In genomic region chr12:26128180-26128579, GRCh38 we compare ENCODE assay signal across 16 cellular contexts. TPM values are rescaled to one million over a fixed set of nuclear protein-coding genes. Genes with fewer than 3 reads are reported as not detected.
DNase-seq lines count a peak whose midpoint lies in the region; TF ChIP-seq lines count a peak whose summit lies in the region.
"Had no signal": no experiment of that assay in that cellular context is flagged by ENCODE, and none has a peak within 500 bp of the region (broad histone marks: within the 10 kb centered on the region; RNA-seq: fewer than 3 reads in every experiment).

No MANE protein-coding gene starts in this region.

- H3K4me1 Mint-ChIP-seq in MCF 10A (ENCODE audit: insufficient read depth, unreplicated experiment) (peaks cover 19% of the 10 kb centered on the region), type B pancreatic cell (ENCODE audit: unreplicated experiment) (peaks cover 7% of the 10 kb centered on the region)
- peaks cover 31% of the 10 kb centered on the region for H3K4me1 Mint-ChIP-seq in activated T-helper 1 cell treated with anti-CD3 and anti-CD28 coated beads, Interleukin-12 subunit alpha, Interleukin-12 subunit beta, Interleukin-2, Interleukin-4 antibody, amounts not matched to agents 30 ng/mL and 10 ng/mL and 1 ng/mL, durations not matched to agents 14 hours and 24 hours and 36 hours (ENCODE audit: low read depth)
- peaks cover 14% of the 10 kb centered on the region for H3K4me1 Mint-ChIP-seq in T-helper 2 cell treated with Interferon-gamma antibody and Interleukin-4, amounts not matched to agents 5 μg/mL and 100 μg/mL, for 36 hours (ENCODE audit: low read depth)

- H3K27me3 Mint-ChIP-seq in MCF 10A (ENCODE audit: insufficient read depth, unreplicated experiment) (peaks cover 10% of the 10 kb centered on the region), type B pancreatic cell (peaks cover 98% of the 10 kb centered on the region)
- H3K27me3 Mint-ChIP-seq in activated T-helper 1 cell treated with anti-CD3 and anti-CD28 coated beads, Interleukin-12 subunit alpha, Interleukin-12 subunit beta, Interleukin-2, Interleukin-4 antibody, amounts not matched to agents 30 ng/mL and 10 ng/mL and 1 ng/mL, durations not matched to agents 14 hours and 24 hours and 36 hours (ENCODE audit: insufficient read depth): peaks cover 70% of the 10 kb centered on the region
- H3K27me3 Mint-ChIP-seq in T-helper 2 cell treated with Interferon-gamma antibody and Interleukin-4, amounts not matched to agents 5 μg/mL and 100 μg/mL, for 36 hours (ENCODE audit: low read depth): peaks cover 83% of the 10 kb centered on the region

- intact Hi-C loops in breast epithelium (cut with DNase I; ENCODE audit: low total_unique reads) (loop anchor here (10.0 kb wide), 1 partner anchor 157 kb away; no protein-coding TSS in a partner anchor), MCF 10A (cut with micrococcal nuclease) (loop anchor here (5.0 kb wide), 1 partner anchor 59 kb away; no protein-coding TSS in a partner anchor)
- intact Hi-C loops in activated T-helper 1 cell treated with anti-CD3 and anti-CD28 coated beads, Interleukin-12 subunit alpha, Interleukin-12 subunit beta, Interleukin-2, Interleukin-4 antibody, amounts not matched to agents 30 ng/mL and 10 ng/mL and 1 ng/mL, durations not matched to agents 14 hours and 24 hours and 36 hours (cut with micrococcal nuclease): loop anchor here (5.0 to 10.0 kb wide), 3 partner anchors 344 to 1847 kb away; partner anchors contain the start of genes BMAL2 and PTHLH

- H3K4me1 ChIP-seq in breast epithelium: peaks cover 0 to 5% of the 10 kb centered on the region in 2 donors

- POLR2A ChIA-PET in MCF 10A (lab: Yijun Ruan, JAX): interaction anchor here (0.7 to 2.4 kb wide), 9 partner anchors 20 to 553 kb away, joined by 3 to 23 read pairs (median 3); no protein-coding TSS in a partner anchor

- TF ChIP-seq POLR2A in breast epithelium (IDR thresholded peaks at IDR 0.05): no peak

- CTCF ChIA-PET in MCF 10A (lab: Yijun Ruan, JAX): interaction anchor here (0.6 to 2.2 kb wide), 8 partner anchors 9 to 524 kb away, joined by 3 to 9 read pairs (median 4); no protein-coding TSS in a partner anchor

- H3K9me3 ChIP-seq in breast epithelium: no peaks in the 10 kb centered on the region

- peak overlapping the region; percentile 0 to 99 for H3K27ac ChIP-seq in breast epithelium

- H3K9me3 Mint-ChIP-seq in MCF 10A (ENCODE audit: unreplicated experiment): no peaks in the 10 kb centered on the region
- no peaks in the 10 kb centered on the region for H3K9me3 Mint-ChIP-seq in type B pancreatic cell
- H3K9me3 Mint-ChIP-seq in activated T-helper 1 cell treated with anti-CD3 and anti-CD28 coated beads, Interleukin-12 subunit alpha, Interleukin-12 subunit beta, Interleukin-2, Interleukin-4 antibody, amounts not matched to agents 30 ng/mL and 10 ng/mL and 1 ng/mL, durations not matched to agents 14 hours and 24 hours and 36 hours: no peaks in the 10 kb centered on the region
- no peaks in the 10 kb centered on the region for H3K9me3 Mint-ChIP-seq in T-helper 2 cell treated with Interferon-gamma antibody and Interleukin-4, amounts not matched to agents 5 μg/mL and 100 μg/mL, for 36 hours

- no peak for DNase-seq in breast epithelium (ENCODE audit: low spot score in 2 of 2)
- DNase-seq in MCF 10A (ENCODE audit: unreplicated experiment): no peak
- peak; percentile 12 to 82 for DNase-seq in NCI-H446 (lab: John Stamatoyannopoulos, UW)
- DNase-seq in fibroblast of gingiva (ENCODE audit: low read depth): peak; percentile 50
- no peak for DNase-seq in type B pancreatic cell (ENCODE audit: extremely low spot score, unreplicated experiment)
- no peak for DNase-seq in activated T-helper 1 cell treated with anti-CD3 and anti-CD28 coated beads, Interleukin-12 subunit alpha, Interleukin-12 subunit beta, Interleukin-2, Interleukin-4 antibody, amounts not matched to agents 30 ng/mL and 10 ng/mL and 1 ng/mL, durations not matched to agents 14 hours and 24 hours and 36 hours (ENCODE audit: low spot score)
- no peak for DNase-seq in T-helper 2 cell treated with Interferon-gamma antibody and Interleukin-4, amounts not matched to agents 5 μg/mL and 100 μg/mL, for 36 hours (ENCODE audit: low spot score)
- no peak for DNase-seq in pons (ENCODE audit: low spot score)
- DNase-seq: 8988T; DMS79; IMR-90; NCI-H146; NCI-H2227 treated with DMSO at 0.1 percent for 48 hours; NCI-H69; NK-92 treated with Interleukin-12 subunit alpha and Interleukin-12 subunit beta, amount 100 ng/mL, for 24 hours; OCI-M1 had no signal

- TF ChIP-seq CTCF in breast epithelium (IDR thresholded peaks at IDR 0.05) (no peak), MCF 10A (IDR thresholded peaks at IDR 0.05; ENCODE audit: unreplicated experiment) (no peak), type B pancreatic cell (conservative IDR thresholded peaks at IDR 0.05) (no peak)

- H3K36me3 ChIP-seq in breast epithelium: no peaks in the 10 kb centered on the region

- H3K4me3 ChIP-seq in breast epithelium: no peak overlapping the region

- no peak overlapping the region for H3K27ac Mint-ChIP-seq in MCF 10A (ENCODE audit: low read depth, unreplicated experiment)
- H3K27ac Mint-ChIP-seq in type B pancreatic cell: no peak overlapping the region
- H3K27ac Mint-ChIP-seq in activated T-helper 1 cell treated with anti-CD3 and anti-CD28 coated beads, Interleukin-12 subunit alpha, Interleukin-12 subunit beta, Interleukin-2, Interleukin-4 antibody, amounts not matched to agents 30 ng/mL and 10 ng/mL and 1 ng/mL, durations not matched to agents 14 hours and 24 hours and 36 hours: no peak overlapping the region
- H3K27ac Mint-ChIP-seq in T-helper 2 cell treated with Interferon-gamma antibody and Interleukin-4, amounts not matched to agents 5 μg/mL and 100 μg/mL, for 36 hours: no peak overlapping the region

- H3K4me3 Mint-ChIP-seq in MCF 10A (ENCODE audit: unreplicated experiment): no peak overlapping the region
- peak overlapping the region; percentile 6 for H3K4me3 Mint-ChIP-seq in type B pancreatic cell
- H3K4me3 Mint-ChIP-seq in activated T-helper 1 cell treated with anti-CD3 and anti-CD28 coated beads, Interleukin-12 subunit alpha, Interleukin-12 subunit beta, Interleukin-2, Interleukin-4 antibody, amounts not matched to agents 30 ng/mL and 10 ng/mL and 1 ng/mL, durations not matched to agents 14 hours and 24 hours and 36 hours: no peak overlapping the region
- H3K4me3 Mint-ChIP-seq in T-helper 2 cell treated with Interferon-gamma antibody and Interleukin-4, amounts not matched to agents 5 μg/mL and 100 μg/mL, for 36 hours: no peak overlapping the region

- no peaks in the 10 kb centered on the region for H3K27me3 ChIP-seq in breast epithelium

- H3K36me3 Mint-ChIP-seq in MCF 10A (ENCODE audit: insufficient read depth, unreplicated experiment) (no peaks in the 10 kb centered on the region), type B pancreatic cell (peaks cover 9% of the 10 kb centered on the region)
- H3K36me3 Mint-ChIP-seq in activated T-helper 1 cell treated with anti-CD3 and anti-CD28 coated beads, Interleukin-12 subunit alpha, Interleukin-12 subunit beta, Interleukin-2, Interleukin-4 antibody, amounts not matched to agents 30 ng/mL and 10 ng/mL and 1 ng/mL, durations not matched to agents 14 hours and 24 hours and 36 hours (ENCODE audit: low read depth): peaks cover 1% of the 10 kb centered on the region
- H3K36me3 Mint-ChIP-seq in T-helper 2 cell treated with Interferon-gamma antibody and Interleukin-4, amounts not matched to agents 5 μg/mL and 100 μg/mL, for 36 hours (ENCODE audit: low read depth): no peaks in the 10 kb centered on the region

- BruUV-seq in MCF 10A (replicated peaks; lab: Mats Ljungman, UMichigan): no TSS peak

RNA-seq across cellular contexts. Expression of gene BHLHE41, which starts 3.3 kb away (rescaled TPM):
- total RNA-seq in breast epithelium (10 to 100 TPM in 1 of 3 donors, 1 to 10 TPM in 2; 5.6 to 29.7 (median 9.2) TPM), MCF 10A (2022) (1.1 and 3.4 TPM in 2 replicates), type B pancreatic cell (ENCODE audit: low replicate concordance) (5.8 and 12.5 TPM in 2 replicates)
- total RNA-seq in activated T-helper 1 cell treated with anti-CD3 and anti-CD28 coated beads, Interleukin-12 subunit alpha, Interleukin-12 subunit beta, Interleukin-2, Interleukin-4 antibody, amounts not matched to agents 30 ng/mL and 10 ng/mL and 1 ng/mL, durations not matched to agents 14 hours and 24 hours and 36 hours: not detected in 2 replicates

Comparison
In these comparisons a context has a peak if more than half of its experiments do, and no peak if none do; other contexts are left out.
1. DNase-seq: peak in NCI-H446 (2 of 2) and fibroblast of gingiva (single experiment); none in breast epithelium (0 of 2), MCF 10A (single experiment), type B pancreatic cell (single experiment), activated T-helper 1 cell treated with anti-CD3 and anti-CD28 coated beads, Interleukin-12 subunit alpha, Interleukin-12 subunit beta, Interleukin-2, Interleukin-4 antibody, amounts not matched to agents 30 ng/mL and 10 ng/mL and 1 ng/mL, durations not matched to agents 14 hours and 24 hours and 36 hours (single experiment), T-helper 2 cell treated with Interferon-gamma antibody and Interleukin-4, amounts not matched to agents 5 μg/mL and 100 μg/mL, for 36 hours (single experiment) and pons (single experiment).